In genomic region chr14:35335388-35336092, GRCh38 we compare ENCODE assay signal across 9 cellular contexts. TPM values are rescaled to one million over a fixed set of nuclear protein-coding genes. Genes with fewer than 3 reads are reported as not detected.
A peak's percentile ranks its signal among the peaks of the same experiment; 100 is the strongest.
DNase-seq lines count a peak whose midpoint lies in the region; ATAC-seq and TF ChIP-seq lines count a peak whose summit lies in the region.
"Had no signal": no experiment of that assay in that cellular context is flagged by ENCODE, and none has a peak within 500 bp of the region (broad histone marks: within the 10 kb centered on the region; RNA-seq: fewer than 3 reads in every experiment).

No MANE protein-coding gene starts in this region.

- intact Hi-C loops in left cardiac atrium (cut with DNase I): loop anchor here (1.0 to 5.0 kb wide), 2 partner anchors 67 to 68 kb away; partner anchors contain the start of gene NFKBIA (in 1 of the 2)

- no peak overlapping the region for H3K4me3 ChIP-seq in HEK293 (ENCODE audit: low read depth, low read length)
- no peak overlapping the region for H3K4me3 ChIP-seq in rectal smooth muscle tissue (ENCODE audit: low read length)
- no peak overlapping the region for H3K4me3 ChIP-seq in HAP-1
- H3K4me3 ChIP-seq: SK-N-MC had no signal

- ATAC-seq in SK-N-SH treated with all-trans-retinoic acid at 6 μM for 48 hours (peak; percentile 8; the same call in 1 of the 3 replicates), left cardiac atrium (peak; percentile 1 to 19), HG03460 (IDR thresholded peaks at IDR 0.05; ENCODE audit: unreplicated experiment) (no peak)

- TF ChIP-seq CTCF in HEK293 (tag by site-specific recombination; IDR thresholded peaks at IDR 0.05): no peak

- no peaks in the 10 kb centered on the region for H3K36me3 ChIP-seq in HEK293 (ENCODE audit: control insufficient read depth in 2 of 2, insufficient read depth in 1 of 2, low read length in 2 of 2)
- no peaks in the 10 kb centered on the region for H3K36me3 ChIP-seq in rectal smooth muscle tissue (ENCODE audit: control insufficient read depth, insufficient read depth, low read length)
- H3K36me3 ChIP-seq in HAP-1 (replicated peaks): no peaks in the 10 kb centered on the region

- DNase-seq in left cardiac atrium (peak; percentile 61), GM19240 (ENCODE audit: insufficient read length, low spot score) (no peak), HAP-1 (ENCODE audit: low spot score in 2 of 2) (no peak), middle frontal gyrus (ENCODE audit: extremely low spot score, low spot score) (no peak)

- H3K4me1 ChIP-seq in HEK293 (ENCODE audit: control insufficient read depth, insufficient read depth, low read length): peaks cover 3% of the 10 kb centered on the region; the same call in 1 of the 2 replicates
- H3K4me1 ChIP-seq in rectal smooth muscle tissue (ENCODE audit: control insufficient read depth, insufficient read depth, low read length): peaks cover 17% of the 10 kb centered on the region
- peaks cover 15% of the 10 kb centered on the region for H3K4me1 ChIP-seq in HAP-1

- CTCF ChIA-PET in HEK293 (lab: Yijun Ruan, JAX): no interaction called here

- no peak overlapping the region for H3K9ac ChIP-seq in rectal smooth muscle tissue (ENCODE audit: low read length)

- H3K27me3 ChIP-seq in rectal smooth muscle tissue (ENCODE audit: control insufficient read depth, insufficient read depth, low read length) (no peaks in the 10 kb centered on the region), HAP-1 (ENCODE audit: low read depth) (no peaks in the 10 kb centered on the region)

- H3K9me3 ChIP-seq in HEK293 (ENCODE audit: control insufficient read depth, insufficient read depth, low read depth, low read length): no peaks in the 10 kb centered on the region
- H3K9me3 ChIP-seq in HAP-1: no peaks in the 10 kb centered on the region

- H3K27ac ChIP-seq in HEK293 (ENCODE audit: extremely low read depth, low read depth, low read length) (no peak overlapping the region; the same call in 1 of the 2 replicates), rectal smooth muscle tissue (ENCODE audit: low read depth, low read length) (peak overlapping the region; percentile 90)
- H3K27ac ChIP-seq: SK-N-MC had no signal

- in situ Hi-C loops in HAP-1 (cut with MboI; ENCODE audit: low sequenced_read_pairs): no loop called here

- POLR2A ChIA-PET in HEK293 (lab: Yijun Ruan, JAX): no interaction called here

TF ChIP-seq in HEK293, 187 proteins besides CTCF, POLR2A, EP300 and RAD21 (continues in another document):
- no peak for TF ChIP-seq SP3 (tag by site-specific recombination; IDR thresholded peaks at IDR 0.05)
- no peak for TF ChIP-seq ZSCAN23 (tag by site-specific recombination; IDR thresholded peaks at IDR 0.05)
- no peak for TF ChIP-seq PRDM6 (tag by site-specific recombination; IDR thresholded peaks at IDR 0.05)
- TF ChIP-seq ZNF521 (tag by site-specific recombination; IDR thresholded peaks at IDR 0.05): no peak
- TF ChIP-seq, protein P1, sequence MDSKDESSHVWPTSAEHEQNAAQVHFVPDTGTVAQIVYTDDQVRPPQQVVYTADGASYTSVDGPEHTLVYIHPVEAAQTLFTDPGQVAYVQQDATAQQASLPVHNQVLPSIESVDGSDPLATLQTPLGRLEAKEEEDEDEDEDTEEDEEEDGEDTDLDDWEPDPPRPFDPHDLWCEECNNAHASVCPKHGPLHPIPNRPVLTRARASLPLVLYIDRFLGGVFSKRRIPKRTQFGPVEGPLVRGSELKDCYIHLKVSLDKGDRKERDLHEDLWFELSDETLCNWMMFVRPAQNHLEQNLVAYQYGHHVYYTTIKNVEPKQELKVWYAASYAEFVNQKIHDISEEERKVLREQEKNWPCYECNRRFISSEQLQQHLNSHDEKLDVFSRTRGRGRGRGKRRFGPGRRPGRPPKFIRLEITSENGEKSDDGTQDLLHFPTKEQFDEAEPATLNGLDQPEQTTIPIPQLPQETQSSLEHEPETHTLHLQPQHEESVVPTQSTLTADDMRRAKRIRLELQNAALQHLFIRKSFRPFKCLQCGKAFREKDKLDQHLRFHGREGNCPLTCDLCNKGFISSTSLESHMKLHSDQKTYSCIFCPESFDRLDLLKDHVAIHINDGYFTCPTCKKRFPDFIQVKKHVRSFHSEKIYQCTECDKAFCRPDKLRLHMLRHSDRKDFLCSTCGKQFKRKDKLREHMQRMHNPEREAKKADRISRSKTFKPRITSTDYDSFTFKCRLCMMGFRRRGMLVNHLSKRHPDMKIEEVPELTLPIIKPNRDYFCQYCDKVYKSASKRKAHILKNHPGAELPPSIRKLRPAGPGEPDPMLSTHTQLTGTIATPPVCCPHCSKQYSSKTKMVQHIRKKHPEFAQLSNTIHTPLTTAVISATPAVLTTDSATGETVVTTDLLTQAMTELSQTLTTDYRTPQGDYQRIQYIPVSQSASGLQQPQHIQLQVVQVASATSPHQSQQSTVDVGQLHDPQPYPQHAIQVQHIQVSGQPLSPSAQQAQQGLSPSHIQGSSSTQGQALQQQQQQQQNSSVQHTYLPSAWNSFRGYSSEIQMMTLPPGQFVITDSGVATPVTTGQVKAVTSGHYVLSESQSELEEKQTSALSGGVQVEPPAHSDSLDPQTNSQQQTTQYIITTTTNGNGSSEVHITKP (tag by site-specific recombination; IDR thresholded peaks at IDR 0.05): peak; percentile 88

TF ChIP-seq in SK-N-SH treated with all-trans-retinoic acid at 6 μM for 48 hours, 23 proteins besides CTCF, POLR2A, EP300 and RAD21:
- TF ChIP-seq, protein P2, sequence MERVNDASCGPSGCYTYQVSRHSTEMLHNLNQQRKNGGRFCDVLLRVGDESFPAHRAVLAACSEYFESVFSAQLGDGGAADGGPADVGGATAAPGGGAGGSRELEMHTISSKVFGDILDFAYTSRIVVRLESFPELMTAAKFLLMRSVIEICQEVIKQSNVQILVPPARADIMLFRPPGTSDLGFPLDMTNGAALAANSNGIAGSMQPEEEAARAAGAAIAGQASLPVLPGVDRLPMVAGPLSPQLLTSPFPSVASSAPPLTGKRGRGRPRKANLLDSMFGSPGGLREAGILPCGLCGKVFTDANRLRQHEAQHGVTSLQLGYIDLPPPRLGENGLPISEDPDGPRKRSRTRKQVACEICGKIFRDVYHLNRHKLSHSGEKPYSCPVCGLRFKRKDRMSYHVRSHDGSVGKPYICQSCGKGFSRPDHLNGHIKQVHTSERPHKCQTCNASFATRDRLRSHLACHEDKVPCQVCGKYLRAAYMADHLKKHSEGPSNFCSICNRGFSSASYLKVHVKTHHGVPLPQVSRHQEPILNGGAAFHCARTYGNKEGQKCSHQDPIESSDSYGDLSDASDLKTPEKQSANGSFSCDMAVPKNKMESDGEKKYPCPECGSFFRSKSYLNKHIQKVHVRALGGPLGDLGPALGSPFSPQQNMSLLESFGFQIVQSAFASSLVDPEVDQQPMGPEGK (CRISPR knock-in tag; IDR thresholded peaks at IDR 0.05; ENCODE audit: borderline replicate concordance): no peak

RNA-seq across cellular contexts. Expression of gene PSMA6, which starts 43.4 kb away (rescaled TPM):
- total RNA-seq in left cardiac atrium: 100 to 1,000 TPM; 131 to 165 TPM
